ENCODE assay signal across 2 cellular contexts in genomic region chr10:110181451-110181850, GRCh38.
TF ChIP-seq lines count a peak whose summit lies in the region.

No MANE protein-coding gene starts in this region.

TF ChIP-seq in SK-N-SH, 30 proteins besides CTCF, POLR2A, EP300 and RAD21 (continued from another document):
- TF ChIP-seq ZBTB33 (IDR thresholded peaks at IDR 0.05; ENCODE audit: borderline replicate concordance, low read depth) (no peak), NFIC (IDR thresholded peaks at IDR 0.05; ENCODE audit: borderline replicate concordance) (no peak), REST (IDR thresholded peaks at IDR 0.05; ENCODE audit: low read depth, low read length) (no peak), CHD2 (IDR thresholded peaks at IDR 0.05; ENCODE audit: low read length, partially characterized antibody) (no peak), TCF12 (IDR thresholded peaks at IDR 0.05) (no peak), NRF1 (IDR thresholded peaks at IDR 0.05; ENCODE audit: low read depth, low read length) (no peak), GABPA (IDR thresholded peaks at IDR 0.05; ENCODE audit: low read depth) (no peak), GATA2 (CRISPR knock-in tag; IDR thresholded peaks at IDR 0.05) (no peak), MAX (IDR thresholded peaks at IDR 0.05; ENCODE audit: low read depth) (no peak), SMC3 (IDR thresholded peaks at IDR 0.05; ENCODE audit: low read depth, low read length) (no peak), FOXM1 (IDR thresholded peaks at IDR 0.05; ENCODE audit: low read depth) (no peak), RCOR1 (IDR thresholded peaks at IDR 0.05; ENCODE audit: low read length) (no peak), PBX3 (IDR thresholded peaks at IDR 0.05) (no peak), RFX5 (IDR thresholded peaks at IDR 0.05; ENCODE audit: low read length) (no peak), USF2 (IDR thresholded peaks at IDR 0.05; ENCODE audit: borderline replicate concordance, low read depth, low read length) (no peak), FOXJ3 (CRISPR knock-in tag; IDR thresholded peaks at IDR 0.05) (no peak)

TF ChIP-seq in SK-N-SH treated with all-trans-retinoic acid at 6 μM for 48 hours, 23 proteins besides CTCF, POLR2A, EP300 and RAD21 (continued from another document):
- TF ChIP-seq TSHZ2 (CRISPR knock-in tag; IDR thresholded peaks at IDR 0.05) (no peak), SNAI2 (CRISPR knock-in tag; IDR thresholded peaks at IDR 0.05) (no peak), ESRRG (CRISPR knock-in tag; IDR thresholded peaks at IDR 0.05) (no peak), OSR1 (CRISPR knock-in tag; IDR thresholded peaks at IDR 0.05) (no peak), RARB (CRISPR knock-in tag; IDR thresholded peaks at IDR 0.05) (no peak), ZNF70 (CRISPR knock-in tag; IDR thresholded peaks at IDR 0.05) (no peak), PATZ1 (CRISPR knock-in tag; IDR thresholded peaks at IDR 0.05; ENCODE audit: borderline replicate concordance) (no peak), ZC3H10 (CRISPR knock-in tag; IDR thresholded peaks at IDR 0.05) (no peak), ZFP3 (CRISPR knock-in tag; IDR thresholded peaks at IDR 0.05) (no peak), TCF4 (CRISPR knock-in tag; IDR thresholded peaks at IDR 0.05; ENCODE audit: borderline replicate concordance) (no peak), POU6F1 (CRISPR knock-in tag; IDR thresholded peaks at IDR 0.05; ENCODE audit: borderline replicate concordance, low read depth) (no peak), CSDC2 (CRISPR knock-in tag; IDR thresholded peaks at IDR 0.05) (no peak), ZFP30 (CRISPR knock-in tag; IDR thresholded peaks at IDR 0.05) (no peak), ZNF8 (CRISPR knock-in tag; IDR thresholded peaks at IDR 0.05) (no peak), PPARA (CRISPR knock-in tag; IDR thresholded peaks at IDR 0.05; ENCODE audit: borderline replicate concordance) (no peak)
